Comparison of ENCODE assay signal across 37 cellular contexts in the genomic region with DNA sequence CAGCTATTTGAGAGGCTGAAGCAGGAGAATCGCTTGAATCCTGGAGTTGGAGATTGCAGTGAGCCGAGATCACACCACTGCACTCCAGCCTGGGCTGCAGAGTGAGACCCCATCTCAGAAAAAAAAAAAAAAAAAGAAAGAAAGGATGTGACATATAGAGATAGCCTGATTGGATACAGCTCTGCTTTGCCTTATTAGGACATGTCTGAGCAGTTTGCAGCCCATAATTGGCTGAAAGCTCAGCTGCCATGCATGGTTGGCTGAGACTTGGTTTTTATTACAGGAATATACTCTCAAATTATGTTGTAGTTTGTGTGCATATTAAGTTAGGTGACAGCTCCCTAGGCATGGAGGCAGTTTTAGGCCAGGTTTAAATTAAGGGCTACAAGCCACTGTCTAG. TPM values are rescaled to one million over a fixed set of nuclear protein-coding genes. Genes with fewer than 3 reads are reported as not detected.
"Had no signal": no experiment of that assay in that cellular context is flagged by ENCODE, and none has a peak within 500 bp of the region (broad histone marks: within the 10 kb centered on the region; RNA-seq: fewer than 3 reads in every experiment).

No MANE protein-coding gene starts in this region.

- H3K36me3 ChIP-seq: colonic mucosa, pancreas, right atrium auricular region, upper lobe of left lung, uterus had no signal

- H3K27ac Mint-ChIP-seq: dendritic cell treated with granulocyte-macrophage colony-stimulating factor and Interleukin-4, amounts not matched to agents 40 ng/mL and 50 ng/mL, for 4 days; endodermal cell; mesothelial cell of epicardium; nephron progenitor cell; stimulated activated memory B cell treated with anti-CD40 and anti-IgM and Interleukin-4, amounts not matched to agents 10 μg/mL and 1 μg/mL and 100 μg/mL, for 72 hours had no signal

- H3K27me3 ChIP-seq: colonic mucosa, foreskin keratinocyte, heart right ventricle, left lung, pancreas, right atrium auricular region, spleen, testis, tibial artery, upper lobe of left lung, uterus had no signal

- H3K4me1 ChIP-seq: colonic mucosa, uterus had no signal

- FAIRE-seq: islet of Langerhans, pancreas had no signal

- H3K4me3 Mint-ChIP-seq: dendritic cell treated with granulocyte-macrophage colony-stimulating factor and Interleukin-4, amounts not matched to agents 40 ng/mL and 50 ng/mL, for 4 days; endodermal cell; mesothelial cell of epicardium; naive thymus-derived CD8-positive, alpha-beta T cell; nephron progenitor cell; stimulated activated memory B cell treated with anti-CD40 and anti-IgM and Interleukin-4, amounts not matched to agents 10 μg/mL and 1 μg/mL and 100 μg/mL, for 72 hours had no signal

- H3K27me3 Mint-ChIP-seq: dendritic cell treated with granulocyte-macrophage colony-stimulating factor and Interleukin-4, amounts not matched to agents 40 ng/mL and 50 ng/mL, for 4 days; naive thymus-derived CD8-positive, alpha-beta T cell; stimulated activated memory B cell treated with anti-CD40 and anti-IgM and Interleukin-4, amounts not matched to agents 10 μg/mL and 1 μg/mL and 100 μg/mL, for 72 hours had no signal

- H3K27ac ChIP-seq: colonic mucosa, epithelial cell of prostate, foreskin keratinocyte, left lung, pancreas, right atrium auricular region, skin epidermis, testis, tibial artery, upper lobe of left lung, uterus had no signal

- H3K9me3 ChIP-seq: colonic mucosa, heart right ventricle, left lung, pancreas, right atrium auricular region, spleen, testis, tibial artery, upper lobe of left lung, uterus had no signal

- H3K9me3 Mint-ChIP-seq: dendritic cell treated with granulocyte-macrophage colony-stimulating factor and Interleukin-4, amounts not matched to agents 40 ng/mL and 50 ng/mL, for 4 days; endodermal cell; mesothelial cell of epicardium; naive thymus-derived CD8-positive, alpha-beta T cell; nephron progenitor cell; stimulated activated memory B cell treated with anti-CD40 and anti-IgM and Interleukin-4, amounts not matched to agents 10 μg/mL and 1 μg/mL and 100 μg/mL, for 72 hours had no signal

- H3K4me3 ChIP-seq: colonic mucosa, heart right ventricle, left lung, pancreas, right atrium auricular region, skin epidermis, spleen, testis, tibial artery, upper lobe of left lung, uterus had no signal

- DNase-seq: colonic mucosa; effector CD8-positive, alpha-beta T cell; endodermal cell; foreskin keratinocyte; glutamatergic neuron; heart right ventricle; hippocampal formation; left cardiac atrium; left lung; mesenchymal stem cell; naive thymus-derived CD8-positive, alpha-beta T cell; nephron progenitor cell; occipital lobe; pancreas; spleen; stimulated activated CD4-positive, alpha-beta T cell treated with anti-CD3 and anti-CD28 coated beads, Interleukin-4, amount 100 ng/mL, for 4 hours; stimulated activated naive CD8-positive, alpha-beta T cell treated with anti-CD3 and anti-CD28 coated beads, Interleukin-15, Interleukin-2, amounts not matched to agents 100 U/mL and 50 U/mL, for 24 hours; substantia nigra; testis; tibial artery; upper lobe of left lung; uterus had no signal

- ATAC-seq: esophagus mucosa; foreskin keratinocyte; heart right ventricle; left cardiac atrium; left lung; naive thymus-derived CD8-positive, alpha-beta T cell; pancreas; stimulated activated memory B cell treated with anti-CD40 and anti-IgM and Interleukin-4, amounts not matched to agents 10 μg/mL and 1 μg/mL and 100 μg/mL, for 72 hours; stimulated activated naive CD8-positive, alpha-beta T cell treated with anti-CD3 and anti-CD28 coated beads, Interleukin-15, Interleukin-2, amounts not matched to agents 100 U/mL and 50 U/mL, for 24 hours had no signal

RNA-seq across cellular contexts. Expression of a gene that starts 52.2 kb away (rescaled TPM):
- total RNA-seq: chondrocyte; colonic mucosa; esophagus mucosa; fibroblast of lung; foreskin keratinocyte; kidney epithelial cell; left cardiac atrium; left lung; lower leg skin; lung microvascular endothelial cell; mesothelial cell of epicardium; myocyte; naive thymus-derived CD8-positive, alpha-beta T cell; occipital lobe; pancreas; posterior vena cava; spleen; testis; upper lobe of left lung; uterus had no signal
- polyA plus RNA-seq: fibroblast of lung; foreskin keratinocyte; naive thymus-derived CD8-positive, alpha-beta T cell; pancreas had no signal
